8 cellular contexts compared by ENCODE assay signal in the genomic region with DNA sequence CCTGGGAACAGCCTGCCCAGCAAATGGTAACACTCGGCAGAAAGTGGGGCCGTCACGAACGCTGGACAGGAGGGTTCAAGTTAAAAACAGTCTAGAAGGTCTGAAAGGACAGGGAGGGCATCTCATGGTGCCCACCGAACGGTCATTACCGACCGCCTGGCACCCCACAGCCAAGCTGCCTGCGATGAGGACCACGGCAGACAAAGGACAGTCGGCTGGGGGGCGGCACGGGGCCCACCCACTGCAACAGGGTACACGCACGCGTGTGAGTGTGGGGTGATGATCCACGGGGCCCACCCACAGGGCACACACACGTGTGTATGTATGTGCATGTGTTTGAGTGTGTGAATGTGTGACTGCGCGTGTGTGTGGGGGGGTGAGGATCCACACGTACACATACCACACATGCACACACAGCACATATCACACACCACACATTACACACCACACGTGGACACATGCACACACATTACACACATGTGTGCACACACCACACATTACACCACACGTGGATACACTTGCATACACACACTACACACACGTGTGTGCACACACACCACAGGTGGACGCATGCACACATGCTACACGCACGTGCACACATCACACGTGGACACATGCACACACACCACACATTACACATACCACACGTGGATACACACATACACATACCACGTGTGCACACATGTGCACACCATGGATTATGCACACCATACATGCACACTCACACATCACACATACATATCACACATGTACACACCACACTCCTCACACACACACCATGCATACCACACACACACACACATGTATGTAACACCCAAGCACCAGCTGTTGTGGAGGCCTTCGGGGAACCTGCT.
A peak's percentile ranks its signal among the peaks of the same experiment; 100 is the strongest.
DNase-seq lines count a peak whose midpoint lies in the region; ATAC-seq, FAIRE-seq and TF ChIP-seq lines count a peak whose summit lies in the region.
"Had no signal": no experiment of that assay in that cellular context is flagged by ENCODE, and none has a peak within 500 bp of the region (broad histone marks: within the 10 kb centered on the region; RNA-seq: fewer than 3 reads in every experiment).

No MANE protein-coding gene starts in this region.

- H3K4me1 ChIP-seq in OCI-LY1 (ENCODE audit: insufficient read depth, low read length, severe bottlenecking) (peaks cover 19% of the 10 kb centered on the region), neuronal stem cell (ENCODE audit: control insufficient read depth in 2 of 2, insufficient read depth in 1 of 2, low read depth in 1 of 2, low read length in 2 of 2) (peaks cover 2 to 3% of the 10 kb centered on the region in 2 donors)

- peak overlapping the region; percentile 78 for H2BK12ac ChIP-seq in neuronal stem cell (ENCODE audit: low read length)

- H3K9me3 Mint-ChIP-seq in dendritic cell treated with granulocyte-macrophage colony-stimulating factor and Interleukin-4, amounts not matched to agents 40 ng/mL and 50 ng/mL, for 4 days = no peaks in the 10 kb centered on the region

- peaks cover 65% of the 10 kb centered on the region for H3K4me1 Mint-ChIP-seq in dendritic cell treated with granulocyte-macrophage colony-stimulating factor and Interleukin-4, amounts not matched to agents 40 ng/mL and 50 ng/mL, for 4 days (ENCODE audit: low read depth)

- H2BK5ac ChIP-seq in neuronal stem cell (ENCODE audit: low read length) = no peak overlapping the region

- H2AFZ ChIP-seq in OCI-LY1 (ENCODE audit: low read length) (no peak overlapping the region), neuronal stem cell (ENCODE audit: low read length) (no peak overlapping the region)

- H2AK5ac ChIP-seq in neuronal stem cell (ENCODE audit: low read depth, low read length) = no peak overlapping the region

- peaks cover 3% of the 10 kb centered on the region for H3K27me3 Mint-ChIP-seq in dendritic cell treated with granulocyte-macrophage colony-stimulating factor and Interleukin-4, amounts not matched to agents 40 ng/mL and 50 ng/mL, for 4 days

- H3K9me2 ChIP-seq in OCI-LY1 (ENCODE audit: low read depth, low read length) = no peaks in the 10 kb centered on the region

- peaks cover 3% of the 10 kb centered on the region for H3K79me1 ChIP-seq in neuronal stem cell (ENCODE audit: low read depth, low read length)

- TF ChIP-seq CTCF in OCI-LY1 (IDR thresholded peaks at IDR 0.05; ENCODE audit: low read length) (no peak), GM10266 (IDR thresholded peaks at IDR 0.05; ENCODE audit: control insufficient read depth, insufficient read depth, low read depth, missing control alignments) (no peak)

- H3K4me3 ChIP-seq in OCI-LY1 (ENCODE audit: low read depth, low read length, poor library complexity, severe bottlenecking) (peak overlapping the region; percentile 41), neuronal stem cell (ENCODE audit: low read length in 2 of 2) (peak overlapping the region in 1 of 2 donors; percentile 66)

- H3K9me3 ChIP-seq in OCI-LY1 (ENCODE audit: low read length) = no peaks in the 10 kb centered on the region
- H3K9me3 ChIP-seq in neuronal stem cell (replicated peaks in 1 of 2; ENCODE audit: control insufficient read depth in 2 of 2, insufficient read depth in 1 of 2, low read depth in 1 of 2, low read length in 2 of 2) = peaks cover 0 to 12% of the 10 kb centered on the region in 2 donors

- no peak for ATAC-seq in HG02588 (IDR thresholded peaks at IDR 0.05; ENCODE audit: unreplicated experiment)
- ATAC-seq in GM19455 (IDR thresholded peaks at IDR 0.05; ENCODE audit: unreplicated experiment) = no peak

- H3K27ac Mint-ChIP-seq in dendritic cell treated with granulocyte-macrophage colony-stimulating factor and Interleukin-4, amounts not matched to agents 40 ng/mL and 50 ng/mL, for 4 days = peak overlapping the region; percentile 88

- peak overlapping the region; percentile 67 for H3K4me3 Mint-ChIP-seq in dendritic cell treated with granulocyte-macrophage colony-stimulating factor and Interleukin-4, amounts not matched to agents 40 ng/mL and 50 ng/mL, for 4 days

- H3K23ac ChIP-seq in neuronal stem cell (ENCODE audit: low read depth, low read length, poor library complexity) = peak overlapping the region; percentile 92

- no peak for TF ChIP-seq POLR2A in GM12892 (IDR thresholded peaks at IDR 0.05; ENCODE audit: low read depth, low read length)

- WGBS in neuronal stem cell (ENCODE audit: extremely low coverage in 2 of 2, insufficient read length in 2 of 2, insufficient replicate concordance in 1 of 2), 2 donors = no CpG with 5 or more reads among the region's 31 CpGs

- no peak overlapping the region for H2BK120ac ChIP-seq in neuronal stem cell (ENCODE audit: low read depth, low read length)

- H3K36me3 Mint-ChIP-seq in dendritic cell treated with granulocyte-macrophage colony-stimulating factor and Interleukin-4, amounts not matched to agents 40 ng/mL and 50 ng/mL, for 4 days (ENCODE audit: low read depth) = no peaks in the 10 kb centered on the region

- no peak overlapping the region for H3K27ac ChIP-seq in OCI-LY1 (ENCODE audit: low read depth, low read length, poor library complexity, severe bottlenecking)
- H3K27ac ChIP-seq in neuronal stem cell (replicated peaks; ENCODE audit: low read length) = no peak overlapping the region

- H4K20me1 ChIP-seq in OCI-LY1 (ENCODE audit: insufficient read depth, low read length) = no peaks in the 10 kb centered on the region

- peak overlapping the region; percentile 15 for H2BK15ac ChIP-seq in neuronal stem cell (ENCODE audit: low read length)

- intact Hi-C loops in dendritic cell treated with granulocyte-macrophage colony-stimulating factor and Interleukin-4, amounts not matched to agents 40 ng/mL and 50 ng/mL, for 4 days (cut with micrococcal nuclease) = loop anchor here (2.0 to 5.0 kb wide), 2 partner anchors 76 to 113 kb away; no protein-coding TSS in a partner anchor

- H4K91ac ChIP-seq in neuronal stem cell (ENCODE audit: low read depth, low read length, poor library complexity) = no peak overlapping the region

- DNase-seq in GM12892 (ENCODE audit: insufficient read length) = no peak
- DNase-seq in neuronal stem cell (ENCODE audit: low spot score) = no peak
- DNase-seq in GM10266 (ENCODE audit: extremely low spot score) = no peak
- DNase-seq: DMS79 treated with DMSO at 0.1 percent for 48 hours had no signal

- peak overlapping the region; percentile 58 for H3K4me2 ChIP-seq in OCI-LY1 (ENCODE audit: low read length)
- H3K4me2 ChIP-seq in neuronal stem cell (ENCODE audit: insufficient read depth, low read length, poor library complexity, severe bottlenecking) = no peak overlapping the region

- H3F3A ChIP-seq in OCI-LY1 (ENCODE audit: insufficient read depth, low read length) = no peaks in the 10 kb centered on the region

- H3K27me3 ChIP-seq in OCI-LY1 (ENCODE audit: insufficient read depth, low read length) (peaks cover 5% of the 10 kb centered on the region; the same call in 1 of the 2 replicates), neuronal stem cell (ENCODE audit: control insufficient read depth in 3 of 3, insufficient read depth in 3 of 3, low read depth in 1 of 3, low read length in 3 of 3) (peaks cover 0 to 14% (median 5%) of the 10 kb centered on the region in 3 experiments)

- no peak overlapping the region; the same call in 1 of the 2 replicates for H3K9ac ChIP-seq in OCI-LY1 (ENCODE audit: low read length)
- peak overlapping the region; percentile 65 for H3K9ac ChIP-seq in neuronal stem cell (ENCODE audit: low read depth, low read length, poor library complexity)

- peak overlapping the region; percentile 67 for H3K18ac ChIP-seq in neuronal stem cell (ENCODE audit: low read length)

- peak; percentile 30 for FAIRE-seq in GM12892 (lab: Jason Lieb, UNC)

- no peaks in the 10 kb centered on the region for H3K79me2 ChIP-seq in OCI-LY1 (ENCODE audit: insufficient read depth, low read length)

- H4K8ac ChIP-seq in neuronal stem cell (ENCODE audit: low read depth, low read length) = no peak overlapping the region

- H3K36me3 ChIP-seq in OCI-LY1 (ENCODE audit: insufficient read depth, low read length) (no peaks in the 10 kb centered on the region), neuronal stem cell (replicated peaks in 1 of 2; ENCODE audit: control insufficient read depth in 2 of 2, insufficient read depth in 2 of 2, low read length in 2 of 2) (peaks cover 0 to 29% of the 10 kb centered on the region in 2 donors)

- H3K14ac ChIP-seq in neuronal stem cell (ENCODE audit: low read length) = peak overlapping the region; percentile 49

- peak overlapping the region; percentile 79 for H3K4ac ChIP-seq in neuronal stem cell (ENCODE audit: low read length)
